35 cellular contexts compared by ENCODE assay signal in genomic region chr11:70895061-70895670, GRCh38.
"Had no signal": no experiment of that assay in that cellular context is flagged by ENCODE, and none has a peak within 500 bp of the region (broad histone marks: within the 10 kb centered on the region; RNA-seq: fewer than 3 reads in every experiment).

No MANE protein-coding gene starts in this region.

- H3K4me2 ChIP-seq: KMS-11 had no signal

- H3K36me3 ChIP-seq: brain microvascular endothelial cell, Peyer's patch had no signal

- ATAC-seq: activated CD8-positive, alpha-beta memory T cell treated with anti-CD3 and anti-CD28 coated beads, Interleukin-2, amount 10 ng/mL, durations not matched to agents 7 days and 5 days; activated naive CD4-positive, alpha-beta T cell treated with anti-CD3 and anti-CD28 coated beads, Interleukin-2, amount 50 U/mL, for 72 hours; PC-3; Right ventricle myocardium inferior had no signal

- H3K9ac ChIP-seq: KMS-11 had no signal

- H3K4me1 Mint-ChIP-seq: activated B cell treated with CpG ODN at 0.5 μM for 24 hours; activated CD4-positive, alpha-beta memory T cell treated with anti-CD3 and anti-CD28 coated beads, Interleukin-2, amount 10 ng/mL, durations not matched to agents 7 days and 5 days; activated CD8-positive, alpha-beta memory T cell treated with anti-CD3 and anti-CD28 coated beads, Interleukin-2, amount 10 ng/mL, durations not matched to agents 7 days and 5 days had no signal

- H3K4me3 ChIP-seq: Peyer's patch had no signal

- H3K4me1 ChIP-seq: Peyer's patch had no signal

- H3K27ac Mint-ChIP-seq: activated B cell treated with CpG ODN at 0.5 μM for 24 hours; activated CD4-positive, alpha-beta memory T cell treated with anti-CD3 and anti-CD28 coated beads, Interleukin-2, amount 10 ng/mL, durations not matched to agents 7 days and 5 days; activated CD8-positive, alpha-beta memory T cell treated with anti-CD3 and anti-CD28 coated beads, Interleukin-2, amount 10 ng/mL, durations not matched to agents 7 days and 5 days; activated naive CD4-positive, alpha-beta T cell treated with anti-CD3 and anti-CD28 coated beads, Interleukin-2, amount 50 U/mL, for 72 hours had no signal

- H3K27me3 ChIP-seq: brain microvascular endothelial cell, Peyer's patch had no signal

- H3K36me3 Mint-ChIP-seq: activated CD8-positive, alpha-beta memory T cell treated with anti-CD3 and anti-CD28 coated beads, Interleukin-2, amount 10 ng/mL, durations not matched to agents 7 days and 5 days had no signal

- DNase-seq: activated B cell treated with CpG ODN at 0.5 μM for 24 hours; activated CD4-positive, alpha-beta memory T cell treated with anti-CD3 and anti-CD28 coated beads, Interleukin-2, amount 10 ng/mL, durations not matched to agents 7 days and 5 days; activated CD4-positive, alpha-beta T cell treated with anti-CD3 and anti-CD28 coated beads for 48 hours; activated CD4-positive, CD25-positive, alpha-beta regulatory T cell treated with anti-CD3 and anti-CD28 coated beads, Interleukin-2, amount 50 U/mL, for 72 hours; activated CD8-positive, alpha-beta memory T cell treated with anti-CD3 and anti-CD28 coated beads for 24 hours; activated CD8-positive, alpha-beta memory T cell treated with anti-CD3 and anti-CD28 coated beads, Interleukin-2, amount 10 ng/mL, durations not matched to agents 7 days and 5 days; activated CD8-positive, alpha-beta memory T cell treated with anti-CD3 and anti-CD28 coated beads, Interleukin-2, amount 50 U/mL, for 48 hours; activated effector memory CD4-positive, alpha-beta T cell treated with anti-CD3 and anti-CD28 coated beads, Interleukin-2, amount 50 U/mL, for 16 hours; activated naive CD4-positive, alpha-beta T cell; activated T-cell treated with anti-CD3 and anti-CD28 coated beads, Interleukin-2, amount 50 U/mL, for 48 hours; brain microvascular endothelial cell; central memory CD4-positive, alpha-beta T cell; NCI-H1092 treated with DMSO at 0.1 percent for 48 hours; NCI-H1417; NCI-H146; NCI-H187; NCI-H2029 treated with DMSO at 0.1 percent for 48 hours; NCI-H2107; NCI-H2171; NCI-H510A; NCI-H526; NCI-H748 treated with DMSO at 0.1 percent for 48 hours; NK-92 treated with Interleukin-12 subunit alpha and Interleukin-12 subunit beta, amount 100 ng/mL, for 24 hours; PC-3; Peyer's patch; RPMI8226; SIG-M5; SW 1271; T-helper 1 cell; T-helper 2 cell; T-helper 9 cell had no signal

- H3K4me3 Mint-ChIP-seq: activated B cell treated with CpG ODN at 0.5 μM for 24 hours; activated CD4-positive, alpha-beta memory T cell treated with anti-CD3 and anti-CD28 coated beads, Interleukin-2, amount 10 ng/mL, durations not matched to agents 7 days and 5 days; activated CD8-positive, alpha-beta memory T cell treated with anti-CD3 and anti-CD28 coated beads, Interleukin-2, amount 10 ng/mL, durations not matched to agents 7 days and 5 days had no signal

- H3K27me3 Mint-ChIP-seq: activated B cell treated with CpG ODN at 0.5 μM for 24 hours; activated CD4-positive, alpha-beta memory T cell treated with anti-CD3 and anti-CD28 coated beads, Interleukin-2, amount 10 ng/mL, durations not matched to agents 7 days and 5 days; activated CD8-positive, alpha-beta memory T cell treated with anti-CD3 and anti-CD28 coated beads, Interleukin-2, amount 10 ng/mL, durations not matched to agents 7 days and 5 days had no signal

- H3K27ac ChIP-seq: brain microvascular endothelial cell, KMS-11, Peyer's patch, VCaP had no signal
